In the genomic region with DNA sequence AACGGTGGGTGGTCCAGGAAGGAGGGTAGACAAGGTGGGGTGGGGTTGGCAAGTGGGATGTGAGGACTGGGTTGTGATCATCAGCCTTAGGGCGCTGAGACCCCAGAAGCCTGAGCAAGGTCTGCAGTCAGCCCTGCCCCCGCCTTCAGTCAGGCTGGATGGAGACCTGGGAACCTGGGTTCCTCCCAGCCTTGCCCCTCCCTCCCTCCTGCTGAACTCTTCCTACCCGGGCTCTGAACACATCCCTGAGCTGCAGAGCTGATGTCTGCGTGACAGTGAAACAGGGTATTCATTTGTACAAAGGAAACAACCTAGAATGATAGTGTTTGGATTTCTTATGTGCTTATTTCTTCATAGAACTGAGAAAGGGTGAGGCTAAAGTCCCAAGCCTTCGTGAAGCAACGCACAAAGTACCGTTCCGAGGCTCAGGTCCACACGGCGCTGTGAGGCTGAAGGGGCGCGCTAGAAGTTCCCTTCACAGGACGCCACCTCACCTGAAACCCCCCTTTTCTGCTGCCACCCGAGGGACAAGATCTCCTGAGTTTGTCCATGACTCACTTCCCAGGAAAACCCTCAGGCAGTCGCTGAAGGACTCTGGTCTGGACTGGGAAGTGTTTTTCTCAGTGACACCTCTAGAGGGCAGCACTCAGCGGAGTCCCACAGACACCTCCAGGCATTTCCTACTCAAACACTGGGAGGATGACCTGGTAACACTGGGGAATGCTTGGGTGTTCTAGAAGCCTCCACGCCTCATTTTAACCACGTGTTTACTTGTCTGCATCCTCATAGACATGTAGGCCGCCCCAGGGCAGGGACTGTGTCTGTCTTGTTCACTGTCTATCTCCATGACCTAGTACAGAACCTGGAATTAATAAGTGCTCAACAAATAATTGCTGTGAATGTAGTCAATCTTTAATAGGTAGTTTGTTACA, we compare ENCODE assay signal across 1 cellular context.
A peak's percentile ranks its signal among the peaks of the same experiment; 100 is the strongest.
TF ChIP-seq lines count a peak whose summit lies in the region.

No MANE protein-coding gene starts in this region.

TF ChIP-seq in HepG2, 621 proteins besides CTCF, POLR2A, EP300 and RAD21 (continued from another document and continues in another):
- TF ChIP-seq ZBED4 (CRISPR knock-in tag; IDR thresholded peaks at IDR 0.05; ENCODE audit: borderline replicate concordance) = peak; percentile 48; the same call in 1 of the 2 replicates
- TF ChIP-seq, protein P1, sequence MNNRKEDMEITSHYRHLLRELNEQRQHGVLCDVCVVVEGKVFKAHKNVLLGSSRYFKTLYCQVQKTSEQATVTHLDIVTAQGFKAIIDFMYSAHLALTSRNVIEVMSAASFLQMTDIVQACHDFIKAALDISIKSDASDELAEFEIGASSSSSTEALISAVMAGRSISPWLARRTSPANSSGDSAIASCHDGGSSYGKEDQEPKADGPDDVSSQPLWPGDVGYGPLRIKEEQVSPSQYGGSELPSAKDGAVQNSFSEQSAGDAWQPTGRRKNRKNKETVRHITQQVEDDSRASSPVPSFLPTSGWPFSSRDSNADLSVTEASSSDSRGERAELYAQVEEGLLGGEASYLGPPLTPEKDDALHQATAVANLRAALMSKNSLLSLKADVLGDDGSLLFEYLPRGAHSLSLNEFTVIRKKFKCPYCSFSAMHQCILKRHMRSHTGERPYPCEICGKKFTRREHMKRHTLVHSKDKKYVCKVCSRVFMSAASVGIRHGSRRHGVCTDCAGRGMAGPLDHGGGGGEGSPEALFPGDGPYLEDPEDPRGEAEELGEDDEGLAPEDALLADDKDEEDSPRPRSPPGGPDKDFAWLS (CRISPR knock-in tag; IDR thresholded peaks at IDR 0.05; ENCODE audit: borderline replicate concordance) = no peak
- TF ChIP-seq PLRG1 (conservative IDR thresholded peaks at IDR 0.05) = no peak
- no peak for TF ChIP-seq FOXM1 (CRISPR knock-in tag; IDR thresholded peaks at IDR 0.05)
- TF ChIP-seq, protein P2, sequence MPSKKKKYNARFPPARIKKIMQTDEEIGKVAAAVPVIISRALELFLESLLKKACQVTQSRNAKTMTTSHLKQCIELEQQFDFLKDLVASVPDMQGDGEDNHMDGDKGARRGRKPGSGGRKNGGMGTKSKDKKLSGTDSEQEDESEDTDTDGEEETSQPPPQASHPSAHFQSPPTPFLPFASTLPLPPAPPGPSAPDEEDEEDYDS (CRISPR knock-in tag; IDR thresholded peaks at IDR 0.05) = no peak
- TF ChIP-seq SMARCE1 (IDR thresholded peaks at IDR 0.05; ENCODE audit: borderline replicate concordance) = no peak
- no peak for TF ChIP-seq HNF1A (IDR thresholded peaks at IDR 0.05; ENCODE audit: low read depth)
- no peak for TF ChIP-seq HNF1A (CRISPR knock-in tag; IDR thresholded peaks at IDR 0.05; ENCODE audit: borderline replicate concordance)
- TF ChIP-seq NFKB2 (CRISPR knock-in tag; IDR thresholded peaks at IDR 0.05; ENCODE audit: borderline replicate concordance) = peak; percentile 61; the same call in 1 of the 2 replicates
- TF ChIP-seq ZNF674 (CRISPR knock-in tag; IDR thresholded peaks at IDR 0.05; ENCODE audit: low read depth) = no peak
- TF ChIP-seq, protein P3, sequence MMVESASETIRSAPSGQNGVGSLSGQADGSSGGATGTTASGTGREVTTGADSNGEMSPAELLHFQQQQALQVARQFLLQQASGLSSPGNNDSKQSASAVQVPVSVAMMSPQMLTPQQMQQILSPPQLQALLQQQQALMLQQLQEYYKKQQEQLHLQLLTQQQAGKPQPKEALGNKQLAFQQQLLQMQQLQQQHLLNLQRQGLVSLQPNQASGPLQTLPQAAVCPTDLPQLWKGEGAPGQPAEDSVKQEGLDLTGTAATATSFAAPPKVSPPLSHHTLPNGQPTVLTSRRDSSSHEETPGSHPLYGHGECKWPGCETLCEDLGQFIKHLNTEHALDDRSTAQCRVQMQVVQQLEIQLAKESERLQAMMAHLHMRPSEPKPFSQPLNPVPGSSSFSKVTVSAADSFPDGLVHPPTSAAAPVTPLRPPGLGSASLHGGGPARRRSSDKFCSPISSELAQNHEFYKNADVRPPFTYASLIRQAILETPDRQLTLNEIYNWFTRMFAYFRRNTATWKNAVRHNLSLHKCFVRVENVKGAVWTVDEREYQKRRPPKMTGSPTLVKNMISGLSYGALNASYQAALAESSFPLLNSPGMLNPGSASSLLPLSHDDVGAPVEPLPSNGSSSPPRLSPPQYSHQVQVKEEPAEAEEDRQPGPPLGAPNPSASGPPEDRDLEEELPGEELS (CRISPR knock-in tag; IDR thresholded peaks at IDR 0.05) = no peak
- TF ChIP-seq ZNF142 (CRISPR knock-in tag; IDR thresholded peaks at IDR 0.05) = no peak
- TF ChIP-seq, protein P4, sequence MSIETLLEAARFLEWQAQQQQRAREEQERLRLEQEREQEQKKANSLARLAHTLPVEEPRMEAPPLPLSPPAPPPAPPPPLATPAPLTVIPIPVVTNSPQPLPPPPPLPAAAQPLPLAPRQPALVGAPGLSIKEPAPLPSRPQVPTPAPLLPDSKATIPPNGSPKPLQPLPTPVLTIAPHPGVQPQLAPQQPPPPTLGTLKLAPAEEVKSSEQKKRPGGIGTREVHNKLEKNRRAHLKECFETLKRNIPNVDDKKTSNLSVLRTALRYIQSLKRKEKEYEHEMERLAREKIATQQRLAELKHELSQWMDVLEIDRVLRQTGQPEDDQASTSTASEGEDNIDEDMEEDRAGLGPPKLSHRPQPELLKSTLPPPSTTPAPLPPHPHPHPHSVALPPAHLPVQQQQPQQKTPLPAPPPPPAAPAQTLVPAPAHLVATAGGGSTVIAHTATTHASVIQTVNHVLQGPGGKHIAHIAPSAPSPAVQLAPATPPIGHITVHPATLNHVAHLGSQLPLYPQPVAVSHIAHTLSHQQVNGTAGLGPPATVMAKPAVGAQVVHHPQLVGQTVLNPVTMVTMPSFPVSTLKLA (IDR thresholded peaks at IDR 0.05) = no peak
- no peak for TF ChIP-seq CREBL2 (CRISPR knock-in tag; IDR thresholded peaks at IDR 0.05; ENCODE audit: borderline replicate concordance)
- TF ChIP-seq MTA1 (CRISPR knock-in tag; IDR thresholded peaks at IDR 0.05; ENCODE audit: borderline replicate concordance) = 0 out of 2 replicates have a peak, but pooled peaks have one; percentile 32
- TF ChIP-seq, protein P5, sequence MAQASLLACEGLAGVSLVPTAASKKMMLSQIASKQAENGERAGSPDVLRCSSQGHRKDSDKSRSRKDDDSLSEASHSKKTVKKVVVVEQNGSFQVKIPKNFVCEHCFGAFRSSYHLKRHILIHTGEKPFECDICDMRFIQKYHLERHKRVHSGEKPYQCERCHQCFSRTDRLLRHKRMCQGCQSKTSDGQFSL (CRISPR knock-in tag; IDR thresholded peaks at IDR 0.05) = no peak
- TF ChIP-seq, protein P6, sequence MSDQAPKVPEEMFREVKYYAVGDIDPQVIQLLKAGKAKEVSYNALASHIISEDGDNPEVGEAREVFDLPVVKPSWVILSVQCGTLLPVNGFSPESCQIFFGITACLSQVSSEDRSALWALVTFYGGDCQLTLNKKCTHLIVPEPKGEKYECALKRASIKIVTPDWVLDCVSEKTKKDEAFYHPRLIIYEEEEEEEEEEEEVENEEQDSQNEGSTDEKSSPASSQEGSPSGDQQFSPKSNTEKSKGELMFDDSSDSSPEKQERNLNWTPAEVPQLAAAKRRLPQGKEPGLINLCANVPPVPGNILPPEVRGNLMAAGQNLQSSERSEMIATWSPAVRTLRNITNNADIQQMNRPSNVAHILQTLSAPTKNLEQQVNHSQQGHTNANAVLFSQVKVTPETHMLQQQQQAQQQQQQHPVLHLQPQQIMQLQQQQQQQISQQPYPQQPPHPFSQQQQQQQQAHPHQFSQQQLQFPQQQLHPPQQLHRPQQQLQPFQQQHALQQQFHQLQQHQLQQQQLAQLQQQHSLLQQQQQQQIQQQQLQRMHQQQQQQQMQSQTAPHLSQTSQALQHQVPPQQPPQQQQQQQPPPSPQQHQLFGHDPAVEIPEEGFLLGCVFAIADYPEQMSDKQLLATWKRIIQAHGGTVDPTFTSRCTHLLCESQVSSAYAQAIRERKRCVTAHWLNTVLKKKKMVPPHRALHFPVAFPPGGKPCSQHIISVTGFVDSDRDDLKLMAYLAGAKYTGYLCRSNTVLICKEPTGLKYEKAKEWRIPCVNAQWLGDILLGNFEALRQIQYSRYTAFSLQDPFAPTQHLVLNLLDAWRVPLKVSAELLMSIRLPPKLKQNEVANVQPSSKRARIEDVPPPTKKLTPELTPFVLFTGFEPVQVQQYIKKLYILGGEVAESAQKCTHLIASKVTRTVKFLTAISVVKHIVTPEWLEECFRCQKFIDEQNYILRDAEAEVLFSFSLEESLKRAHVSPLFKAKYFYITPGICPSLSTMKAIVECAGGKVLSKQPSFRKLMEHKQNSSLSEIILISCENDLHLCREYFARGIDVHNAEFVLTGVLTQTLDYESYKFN (CRISPR knock-in tag; conservative IDR thresholded peaks at IDR 0.05) = peak; percentile 39; the same call in 1 of the 2 replicates
- 0 out of 2 replicates have a peak, but pooled peaks have one; percentile 25 for TF ChIP-seq NCOA2 (CRISPR knock-in tag; IDR thresholded peaks at IDR 0.05)
